1 cellular context compared by ENCODE assay signal in genomic region chr12:100555722-100556121, GRCh38.
TF ChIP-seq lines count a peak whose summit lies in the region.

No MANE protein-coding gene starts in this region.

TF ChIP-seq in IMR-90, 13 proteins besides CTCF, POLR2A, EP300 and RAD21:
- no peak for TF ChIP-seq ELK1 (IDR thresholded peaks at IDR 0.05; ENCODE audit: borderline replicate concordance, low read depth, low read length)
